Comparison of ENCODE assay signal across 1 cellular context in the genomic region with DNA sequence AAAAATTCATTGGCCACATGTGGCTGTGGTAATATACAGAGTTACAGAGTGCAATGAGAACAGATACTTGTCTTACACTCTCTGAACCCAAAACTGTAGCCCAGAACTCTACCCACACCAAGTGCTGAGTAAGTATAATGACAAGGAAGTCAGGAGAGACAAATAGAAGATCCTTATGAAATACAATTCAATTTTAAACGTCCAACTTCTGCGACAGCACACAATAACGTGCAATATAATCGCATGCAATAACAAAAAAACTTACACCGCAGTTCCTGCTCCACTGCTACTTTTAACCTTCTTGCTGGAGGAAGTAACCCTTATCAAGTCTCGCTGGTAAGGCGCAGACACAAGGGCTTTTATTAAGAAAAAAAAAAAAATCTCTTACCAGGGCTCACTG.
TF ChIP-seq lines count a peak whose summit lies in the region.

No MANE protein-coding gene starts in this region.

TF ChIP-seq in GM23338, 12 proteins besides CTCF, POLR2A, EP300 and RAD21:
- TF ChIP-seq, protein P1, sequence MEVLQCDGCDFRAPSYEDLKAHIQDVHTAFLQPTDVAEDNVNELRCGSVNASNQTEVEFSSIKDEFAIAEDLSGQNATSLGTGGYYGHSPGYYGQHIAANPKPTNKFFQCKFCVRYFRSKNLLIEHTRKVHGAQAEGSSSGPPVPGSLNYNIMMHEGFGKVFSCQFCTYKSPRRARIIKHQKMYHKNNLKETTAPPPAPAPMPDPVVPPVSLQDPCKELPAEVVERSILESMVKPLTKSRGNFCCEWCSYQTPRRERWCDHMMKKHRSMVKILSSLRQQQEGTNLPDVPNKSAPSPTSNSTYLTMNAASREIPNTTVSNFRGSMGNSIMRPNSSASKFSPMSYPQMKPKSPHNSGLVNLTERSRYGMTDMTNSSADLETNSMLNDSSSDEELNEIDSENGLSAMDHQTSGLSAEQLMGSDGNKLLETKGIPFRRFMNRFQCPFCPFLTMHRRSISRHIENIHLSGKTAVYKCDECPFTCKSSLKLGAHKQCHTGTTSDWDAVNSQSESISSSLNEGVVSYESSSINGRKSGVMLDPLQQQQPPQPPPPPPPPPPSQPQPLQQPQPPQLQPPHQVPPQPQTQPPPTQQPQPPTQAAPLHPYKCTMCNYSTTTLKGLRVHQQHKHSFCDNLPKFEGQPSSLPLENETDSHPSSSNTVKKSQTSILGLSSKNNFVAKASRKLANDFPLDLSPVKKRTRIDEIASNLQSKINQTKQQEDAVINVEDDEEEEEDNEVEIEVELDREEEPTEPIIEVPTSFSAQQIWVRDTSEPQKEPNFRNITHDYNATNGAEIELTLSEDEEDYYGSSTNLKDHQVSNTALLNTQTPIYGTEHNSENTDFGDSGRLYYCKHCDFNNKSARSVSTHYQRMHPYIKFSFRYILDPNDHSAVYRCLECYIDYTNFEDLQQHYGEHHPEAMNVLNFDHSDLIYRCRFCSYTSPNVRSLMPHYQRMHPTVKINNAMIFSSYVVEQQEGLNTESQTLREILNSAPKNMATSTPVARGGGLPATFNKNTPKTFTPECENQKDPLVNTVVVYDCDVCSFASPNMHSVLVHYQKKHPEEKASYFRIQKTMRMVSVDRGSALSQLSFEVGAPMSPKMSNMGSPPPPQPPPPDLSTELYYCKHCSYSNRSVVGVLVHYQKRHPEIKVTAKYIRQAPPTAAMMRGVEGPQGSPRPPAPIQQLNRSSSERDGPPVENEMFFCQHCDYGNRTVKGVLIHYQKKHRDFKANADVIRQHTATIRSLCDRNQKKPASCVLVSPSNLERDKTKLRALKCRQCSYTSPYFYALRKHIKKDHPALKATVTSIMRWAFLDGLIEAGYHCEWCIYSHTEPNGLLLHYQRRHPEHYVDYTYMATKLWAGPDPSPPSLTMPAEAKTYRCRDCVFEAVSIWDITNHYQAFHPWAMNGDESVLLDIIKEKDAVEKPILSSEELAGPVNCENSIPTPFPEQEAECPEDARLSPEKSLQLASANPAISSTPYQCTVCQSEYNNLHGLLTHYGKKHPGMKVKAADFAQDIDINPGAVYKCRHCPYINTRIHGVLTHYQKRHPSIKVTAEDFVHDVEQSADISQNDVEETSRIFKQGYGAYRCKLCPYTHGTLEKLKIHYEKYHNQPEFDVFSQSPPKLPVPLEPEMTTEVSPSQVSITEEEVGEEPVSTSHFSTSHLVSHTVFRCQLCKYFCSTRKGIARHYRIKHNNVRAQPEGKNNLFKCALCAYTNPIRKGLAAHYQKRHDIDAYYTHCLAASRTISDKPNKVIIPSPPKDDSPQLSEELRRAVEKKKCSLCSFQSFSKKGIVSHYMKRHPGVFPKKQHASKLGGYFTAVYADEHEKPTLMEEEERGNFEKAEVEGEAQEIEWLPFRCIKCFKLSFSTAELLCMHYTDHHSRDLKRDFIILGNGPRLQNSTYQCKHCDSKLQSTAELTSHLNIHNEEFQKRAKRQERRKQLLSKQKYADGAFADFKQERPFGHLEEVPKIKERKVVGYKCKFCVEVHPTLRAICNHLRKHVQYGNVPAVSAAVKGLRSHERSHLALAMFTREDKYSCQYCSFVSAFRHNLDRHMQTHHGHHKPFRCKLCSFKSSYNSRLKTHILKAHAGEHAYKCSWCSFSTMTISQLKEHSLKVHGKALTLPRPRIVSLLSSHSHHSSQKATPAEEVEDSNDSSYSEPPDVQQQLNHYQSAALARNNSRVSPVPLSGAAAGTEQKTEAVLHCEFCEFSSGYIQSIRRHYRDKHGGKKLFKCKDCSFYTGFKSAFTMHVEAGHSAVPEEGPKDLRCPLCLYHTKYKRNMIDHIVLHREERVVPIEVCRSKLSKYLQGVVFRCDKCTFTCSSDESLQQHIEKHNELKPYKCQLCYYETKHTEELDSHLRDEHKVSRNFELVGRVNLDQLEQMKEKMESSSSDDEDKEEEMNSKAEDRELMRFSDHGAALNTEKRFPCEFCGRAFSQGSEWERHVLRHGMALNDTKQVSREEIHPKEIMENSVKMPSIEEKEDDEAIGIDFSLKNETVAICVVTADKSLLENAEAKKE (CRISPR knock-in tag; IDR thresholded peaks at IDR 0.05) = no peak
- TF ChIP-seq EZH2 (IDR thresholded peaks at IDR 0.05; ENCODE audit: low read depth, unreplicated experiment) (no peak), JUNB (IDR thresholded peaks at IDR 0.05; ENCODE audit: unreplicated experiment) (no peak)
- TF ChIP-seq, protein P2, sequence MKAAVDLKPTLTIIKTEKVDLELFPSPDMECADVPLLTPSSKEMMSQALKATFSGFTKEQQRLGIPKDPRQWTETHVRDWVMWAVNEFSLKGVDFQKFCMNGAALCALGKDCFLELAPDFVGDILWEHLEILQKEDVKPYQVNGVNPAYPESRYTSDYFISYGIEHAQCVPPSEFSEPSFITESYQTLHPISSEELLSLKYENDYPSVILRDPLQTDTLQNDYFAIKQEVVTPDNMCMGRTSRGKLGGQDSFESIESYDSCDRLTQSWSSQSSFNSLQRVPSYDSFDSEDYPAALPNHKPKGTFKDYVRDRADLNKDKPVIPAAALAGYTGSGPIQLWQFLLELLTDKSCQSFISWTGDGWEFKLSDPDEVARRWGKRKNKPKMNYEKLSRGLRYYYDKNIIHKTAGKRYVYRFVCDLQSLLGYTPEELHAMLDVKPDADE (IDR thresholded peaks at IDR 0.05) = no peak
